Comparison of ENCODE assay signal across 8 cellular contexts in the genomic region with DNA sequence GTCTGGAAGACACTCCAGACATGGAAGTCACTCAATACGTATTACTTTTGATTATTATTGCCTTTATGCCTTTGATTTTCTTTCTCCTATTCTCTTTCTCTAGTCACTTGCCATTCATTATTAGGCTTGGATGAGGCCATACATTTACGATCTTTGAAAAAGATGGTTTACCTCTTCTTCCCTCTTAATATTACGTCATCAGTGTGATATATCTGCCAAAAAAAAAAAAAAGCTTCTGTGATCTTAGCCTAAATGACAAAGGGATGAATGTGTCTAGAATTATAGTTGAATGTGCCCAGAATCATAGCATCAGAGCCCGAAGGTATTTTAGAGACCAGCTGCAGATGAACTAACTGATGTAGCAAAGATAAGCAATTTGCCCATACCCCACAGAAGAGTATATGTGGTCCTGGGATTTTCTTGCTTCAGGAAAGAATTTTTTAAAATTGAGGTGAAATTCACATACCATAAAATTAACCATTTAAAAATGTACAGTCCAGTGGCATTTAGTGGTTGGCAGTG.
"Had no signal": no experiment of that assay in that cellular context is flagged by ENCODE, and none has a peak within 500 bp of the region (broad histone marks: within the 10 kb centered on the region; RNA-seq: fewer than 3 reads in every experiment).

No MANE protein-coding gene starts in this region.

- H2AFZ ChIP-seq: GM23248 had no signal

- H3K9ac ChIP-seq: GM23248 had no signal

- H3K4me1 ChIP-seq: HAP-1 had no signal

- H3K27ac ChIP-seq: GM23248, HL-60 had no signal

- H3K4me3 ChIP-seq: GM23248, HAP-1 had no signal

- DNase-seq: GM23248, GOT3, H7, HFFc6, KG1 had no signal

- ATAC-seq: HCT116 had no signal

- H3K36me3 ChIP-seq: HAP-1 had no signal

- H3K9me3 ChIP-seq: HAP-1 had no signal
